8 cellular contexts compared by ENCODE assay signal in genomic region chrX:40094900-40095587, GRCh38. TPM values are rescaled to one million over a fixed set of nuclear protein-coding genes. Genes with fewer than 3 reads are reported as not detected.
DNase-seq lines count a peak whose midpoint lies in the region; ATAC-seq, FAIRE-seq and TF ChIP-seq lines count a peak whose summit lies in the region.

No MANE protein-coding gene starts in this region.

- ATAC-seq in GM21576 (IDR thresholded peaks at IDR 0.05; ENCODE audit: unreplicated experiment), result no peak

- H3K4me3 ChIP-seq in kidney (ENCODE audit: low read length in 2 of 2) (peak overlapping the region; percentile 66 to 73), testis (peak overlapping the region; percentile 60 to 81)

- no peaks in the 10 kb centered on the region for H3K27me3 ChIP-seq in testis

- peaks cover 0 to 7% of the 10 kb centered on the region in 2 donors for H3K4me1 ChIP-seq in kidney (ENCODE audit: control insufficient read depth in 1 of 2, insufficient read depth in 1 of 2, low read depth in 1 of 2, low read length in 2 of 2)
- peaks cover 11% of the 10 kb centered on the region for H3K4me1 ChIP-seq in testis

- 0 to 1% methylated on average over 9 to 32 of the region's 34 CpGs for WGBS in testis, 2 donors

- peak overlapping the region; percentile 79 for H3K27ac Mint-ChIP-seq in activated T-helper 2 cell treated with anti-CD3 and anti-CD28 coated beads, Interferon-gamma antibody, Interleukin-2, Interleukin-4, amounts not matched to agents 10 μg/mL and 5 μg/mL and 100 μg/mL, durations not matched to agents 14 hours and 24 hours and 36 hours

- no peak for TF ChIP-seq POLR2A in testis (IDR thresholded peaks at IDR 0.05)

- peak overlapping the region; percentile 90 for H3K4me3 Mint-ChIP-seq in activated T-helper 2 cell treated with anti-CD3 and anti-CD28 coated beads, Interferon-gamma antibody, Interleukin-2, Interleukin-4, amounts not matched to agents 10 μg/mL and 5 μg/mL and 100 μg/mL, durations not matched to agents 14 hours and 24 hours and 36 hours (ENCODE audit: low read depth)

- no peaks in the 10 kb centered on the region for H3K27me3 Mint-ChIP-seq in activated T-helper 2 cell treated with anti-CD3 and anti-CD28 coated beads, Interferon-gamma antibody, Interleukin-2, Interleukin-4, amounts not matched to agents 10 μg/mL and 5 μg/mL and 100 μg/mL, durations not matched to agents 14 hours and 24 hours and 36 hours (ENCODE audit: low read depth)

- peaks cover 39% of the 10 kb centered on the region for H3K4me1 Mint-ChIP-seq in activated T-helper 2 cell treated with anti-CD3 and anti-CD28 coated beads, Interferon-gamma antibody, Interleukin-2, Interleukin-4, amounts not matched to agents 10 μg/mL and 5 μg/mL and 100 μg/mL, durations not matched to agents 14 hours and 24 hours and 36 hours (ENCODE audit: low read depth)

- intact Hi-C loops in activated T-helper 2 cell treated with anti-CD3 and anti-CD28 coated beads, Interferon-gamma antibody, Interleukin-2, Interleukin-4, amounts not matched to agents 10 μg/mL and 5 μg/mL and 100 μg/mL, durations not matched to agents 14 hours and 24 hours and 36 hours (cut with micrococcal nuclease), result loop anchor here (1.0 to 10.0 kb wide), 4 partner anchors 79 to 280 kb away; no protein-coding TSS in a partner anchor
- intact Hi-C loops in kidney (cut with DNase I) (no loop called here), testis (cut with DNase I; ENCODE audit: low total_unique reads) (loop anchor here (10.0 kb wide), 1 partner anchor 80 kb away; no protein-coding TSS in a partner anchor)

- H3K36me3 ChIP-seq in kidney (ENCODE audit: control insufficient read depth in 1 of 2, insufficient read depth in 2 of 2, low read length in 2 of 2), result no peaks in the 10 kb centered on the region
- no peaks in the 10 kb centered on the region for H3K36me3 ChIP-seq in testis (ENCODE audit: low read depth, missing control alignments)

- peak; percentile 33 for DNase-seq in activated T-cell treated with anti-CD3 and anti-CD28 coated beads, Interleukin-2, amount 50 U/mL, for 1 hour
- DNase-seq in activated T-cell treated with anti-CD3 and anti-CD28 coated beads for 4 hours, result no peak
- no peak for DNase-seq in activated T-helper 2 cell treated with anti-CD3 and anti-CD28 coated beads, Interferon-gamma antibody, Interleukin-2, Interleukin-4, amounts not matched to agents 10 μg/mL and 5 μg/mL and 100 μg/mL, durations not matched to agents 14 hours and 24 hours and 36 hours (ENCODE audit: low spot score)
- no peak for DNase-seq in kidney
- DNase-seq in testis, result no peak
- no peak for DNase-seq in DMS153 treated with DMSO at 0.1 percent for 48 hours (lab: John Stamatoyannopoulos, UW; ENCODE audit: unreplicated experiment)
- no peak for DNase-seq in middle frontal gyrus (ENCODE audit: extremely low spot score, low spot score)

- H3K27ac ChIP-seq in kidney (ENCODE audit: low read depth in 2 of 2, low read length in 2 of 2) (peak overlapping the region; percentile 74 to 75), testis (peak overlapping the region; percentile 30 to 50)

- H3K36me3 Mint-ChIP-seq in activated T-helper 2 cell treated with anti-CD3 and anti-CD28 coated beads, Interferon-gamma antibody, Interleukin-2, Interleukin-4, amounts not matched to agents 10 μg/mL and 5 μg/mL and 100 μg/mL, durations not matched to agents 14 hours and 24 hours and 36 hours (ENCODE audit: low read depth), result peaks cover 38% of the 10 kb centered on the region

- H3K9me3 ChIP-seq in kidney (ENCODE audit: control insufficient read depth in 1 of 2, low read length in 2 of 2) (no peaks in the 10 kb centered on the region), testis (no peaks in the 10 kb centered on the region)

- peak overlapping the region; percentile 8 to 69 for H3K9ac ChIP-seq in kidney (ENCODE audit: low read length in 2 of 2)

- no peak for FAIRE-seq in kidney (lab: Jason Lieb, UNC)

- H3K9me3 Mint-ChIP-seq in activated T-helper 2 cell treated with anti-CD3 and anti-CD28 coated beads, Interferon-gamma antibody, Interleukin-2, Interleukin-4, amounts not matched to agents 10 μg/mL and 5 μg/mL and 100 μg/mL, durations not matched to agents 14 hours and 24 hours and 36 hours, result no peaks in the 10 kb centered on the region

- no peak for TF ChIP-seq CTCF in kidney (IDR thresholded peaks at IDR 0.05; ENCODE audit: borderline replicate concordance, extremely low read depth, insufficient read depth)
- TF ChIP-seq CTCF in testis (IDR thresholded peaks at IDR 0.05), result no peak

RNA-seq across cellular contexts. Expression of gene BCOR, which starts 2.7 kb away (rescaled TPM):
- 74.6 and 82.2 TPM in 2 replicates for total RNA-seq in activated T-helper 2 cell treated with anti-CD3 and anti-CD28 coated beads, Interferon-gamma antibody, Interleukin-2, Interleukin-4, amounts not matched to agents 10 μg/mL and 5 μg/mL and 100 μg/mL, durations not matched to agents 14 hours and 24 hours and 36 hours
- total RNA-seq in kidney (33.9 TPM), testis (10 to 100 TPM; 46.8 to 69.6 TPM)
- polyA plus RNA-seq in kidney (ENCODE audit: insufficient read depth, low read depth, low replicate concordance) (7.7 TPM), testis (ENCODE audit: insufficient read depth, low read depth, low replicate concordance) (26.4 TPM)
